In the genomic region with DNA sequence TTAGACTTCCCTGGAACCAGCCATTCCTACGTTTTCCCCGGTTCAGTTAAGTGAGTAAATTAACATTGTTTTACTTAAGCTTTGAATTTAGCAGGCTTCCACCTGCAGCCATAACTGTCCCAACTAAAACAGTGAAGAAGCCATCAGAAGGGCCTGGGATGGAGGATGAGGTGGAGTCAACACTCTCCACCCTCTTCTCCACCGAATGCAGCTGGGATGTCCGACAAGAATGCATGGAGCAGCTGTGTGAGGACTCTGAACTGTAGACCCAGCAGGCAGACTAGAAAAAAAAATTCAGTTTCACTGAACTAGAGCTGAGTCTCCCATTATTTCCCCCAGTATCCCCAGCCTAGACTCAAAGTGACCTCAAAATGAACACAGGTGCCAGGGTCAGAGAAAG, we compare ENCODE assay signal across 21 cellular contexts.
A peak's percentile ranks its signal among the peaks of the same experiment; 100 is the strongest.
DNase-seq lines count a peak whose midpoint lies in the region; TF ChIP-seq lines count a peak whose summit lies in the region.
"Had no signal": no experiment of that assay in that cellular context is flagged by ENCODE, and none has a peak within 500 bp of the region (broad histone marks: within the 10 kb centered on the region; RNA-seq: fewer than 3 reads in every experiment).

No MANE protein-coding gene starts in this region.

- peak; percentile 79 for DNase-seq in EL
- DNase-seq in ascending aorta (ENCODE audit: low spot score in 2 of 2): no peak
- DNase-seq in fibroblast of pulmonary artery (ENCODE audit: low read depth): peak; percentile 47
- no peak for DNase-seq in smooth muscle cell (lab: John Stamatoyannopoulos, UW; ENCODE audit: unreplicated experiment)
- no peak for DNase-seq in NCI-H2227 (lab: John Stamatoyannopoulos, UW; ENCODE audit: unreplicated experiment)
- DNase-seq in COLO829 (ENCODE audit: low spot score): no peak
- DNase-seq in GM13977 (ENCODE audit: low spot score): no peak
- DNase-seq: activated CD4-positive, alpha-beta T cell treated with anti-CD3 and anti-CD28 coated beads for 36 hours; activated naive CD4-positive, alpha-beta T cell treated with anti-CD3 and anti-CD28 coated beads, Interleukin-2, amount 10 ng/mL, durations not matched to agents 7 days and 5 days; activated T-cell treated with anti-CD3 and anti-CD28 coated beads, Interleukin-2, amount 50 U/mL, for 48 hours; BE2C; COR-L47; DND-41; heart right ventricle; Karpas-422; left lung; NCI-H1092 treated with DMSO at 0.1 percent for 48 hours; NCI-H2029 treated with DMSO at 0.1 percent for 48 hours; NCI-H510A; posterior cingulate gyrus; sigmoid colon had no signal

- 74% methylated on average over 4 of the region's 4 CpGs for WGBS in smooth muscle cell (ENCODE audit: low lambda C conversion rate)

- no peak overlapping the region for H3K9ac ChIP-seq in smooth muscle cell (ENCODE audit: low read depth)

- H3K4me3 ChIP-seq in ascending aorta (no peak overlapping the region), fibroblast of pulmonary artery (replicated peaks; ENCODE audit: low read depth, low read length) (no peak overlapping the region), smooth muscle cell (no peak overlapping the region)
- H3K4me3 ChIP-seq: heart right ventricle, left lung, sigmoid colon had no signal

- no peaks in the 10 kb centered on the region for H3F3A ChIP-seq in smooth muscle cell (ENCODE audit: low read depth)

- TF ChIP-seq CTCF in ascending aorta (IDR thresholded peaks at IDR 0.05): no peak
- no peak for TF ChIP-seq CTCF in fibroblast of pulmonary artery (IDR thresholded peaks at IDR 0.05; ENCODE audit: low read length, missing control alignments)
- TF ChIP-seq CTCF in smooth muscle cell (IDR thresholded peaks at IDR 0.05; ENCODE audit: borderline replicate concordance, insufficient read depth, poor library complexity, severe bottlenecking): no peak
- TF ChIP-seq CTCF in GM13977 (IDR thresholded peaks at IDR 0.05; ENCODE audit: extremely low read depth, insufficient read depth, missing control alignments): no peak

- no peaks in the 10 kb centered on the region for H3K9me3 ChIP-seq in ascending aorta
- no peaks in the 10 kb centered on the region for H3K9me3 ChIP-seq in smooth muscle cell (replicated peaks; ENCODE audit: low read depth)
- H3K9me3 ChIP-seq: BE2C, heart right ventricle, left lung, sigmoid colon had no signal

- H3K4me2 ChIP-seq in smooth muscle cell: no peak overlapping the region

- in situ Hi-C loops in GM13977 (cut with MboI; ENCODE audit: low pct_unique_long_range_greater_than_20kb, low sequenced_read_pairs, unreplicated experiment): no loop called here

- H3K27me3 ChIP-seq in ascending aorta (no peaks in the 10 kb centered on the region), smooth muscle cell (ENCODE audit: low read depth) (no peaks in the 10 kb centered on the region)
- H3K27me3 ChIP-seq: BE2C had no signal

- intact Hi-C loops in ascending aorta (cut with DNase I): loop anchor here (2.0 to 10.0 kb wide), 4 partner anchors 76 to 538 kb away; a partner anchor contains a TSS

- no peaks in the 10 kb centered on the region for H3K79me2 ChIP-seq in smooth muscle cell (ENCODE audit: low read depth)

- no peak overlapping the region for H2AFZ ChIP-seq in smooth muscle cell (ENCODE audit: low read depth)

- H3K27ac ChIP-seq in ascending aorta (peak overlapping the region; percentile 72 to 78), smooth muscle cell (ENCODE audit: low read depth) (peak overlapping the region; percentile 49)
- H3K27ac ChIP-seq: left lung had no signal

- H3K36me3 ChIP-seq in ascending aorta: no peaks in the 10 kb centered on the region
- H3K36me3 ChIP-seq in smooth muscle cell (ENCODE audit: low read depth): no peaks in the 10 kb centered on the region
- H3K36me3 ChIP-seq: BE2C, heart right ventricle, left lung, sigmoid colon had no signal

- no peaks in the 10 kb centered on the region for H4K20me1 ChIP-seq in smooth muscle cell (ENCODE audit: low read depth)

- H3K4me1 ChIP-seq in ascending aorta (peaks cover 5 to 26% of the 10 kb centered on the region in 2 donors), smooth muscle cell (ENCODE audit: low read depth) (no peaks in the 10 kb centered on the region)
- H3K4me1 ChIP-seq: BE2C, left lung, sigmoid colon had no signal

Comparison
In these comparisons a context has a peak if more than half of its experiments do, and no peak if none do; other contexts are left out.
1. DNase-seq: peak in EL (single experiment) and fibroblast of pulmonary artery (single experiment); none in ascending aorta (0 of 2), smooth muscle cell (single experiment), NCI-H2227 (single experiment), COLO829 (single experiment) and GM13977 (single experiment).